24 cellular contexts compared by ENCODE assay signal in genomic region chr10:51162002-51162401, GRCh38.
A peak's percentile ranks its signal among the peaks of the same experiment; 100 is the strongest.
DNase-seq lines count a peak whose midpoint lies in the region; ATAC-seq and TF ChIP-seq lines count a peak whose summit lies in the region.
"Had no signal": no experiment of that assay in that cellular context is flagged by ENCODE, and none has a peak within 500 bp of the region (broad histone marks: within the 10 kb centered on the region; RNA-seq: fewer than 3 reads in every experiment).

No MANE protein-coding gene starts in this region.

- H3K36me3 Mint-ChIP-seq in brain, result peaks cover 24% of the 10 kb centered on the region
- H3K36me3 Mint-ChIP-seq: immature natural killer cell, naive B cell had no signal

- H3K23ac ChIP-seq in neuronal stem cell (ENCODE audit: low read depth, low read length, poor library complexity), result no peak overlapping the region

- no peaks in the 10 kb centered on the region for H3K9me3 ChIP-seq in neuronal stem cell (replicated peaks in 1 of 2; ENCODE audit: control insufficient read depth in 2 of 2, insufficient read depth in 1 of 2, low read depth in 1 of 2, low read length in 2 of 2)
- H3K9me3 ChIP-seq: HAP-1, SJCRH30 had no signal

- H2BK5ac ChIP-seq in neuronal stem cell (ENCODE audit: low read length), result no peak overlapping the region

- peaks cover 0 to 5% (median 3%) of the 10 kb centered on the region in 5 experiments for H3K9me3 Mint-ChIP-seq in brain
- H3K9me3 Mint-ChIP-seq: activated T-cell treated with anti-CD3 and anti-CD28 coated beads, Interleukin-2, amount 50 U/mL, for 4 hours had no signal

- DNase-seq in DMS 273 (lab: John Stamatoyannopoulos, UW; ENCODE audit: unreplicated experiment) (peak; percentile 63), DMS 273 treated with DMSO at 0.1 percent for 48 hours (lab: John Stamatoyannopoulos, UW) (no peak), left cardiac atrium (peak; percentile 63), neuronal stem cell (ENCODE audit: low spot score) (peak; percentile 26), T-helper 9 cell (no peak), cerebellar nuclear complex (lab: John Stamatoyannopoulos, UW) (no peak)
- DNase-seq: activated naive CD4-positive, alpha-beta T cell treated with anti-CD3 and anti-CD28 coated beads, Interleukin-2, amount 50 U/mL, for 16 hours; activated T-cell treated with anti-CD3 and anti-CD28 coated beads, Interleukin-2, amount 50 U/mL, for 4 hours; dermis blood vessel endothelial cell; immature natural killer cell; naive B cell; NCI-H1417; NCI-H2107; SJCRH30; small intestine; stimulated activated CD4-positive, alpha-beta T cell treated with anti-CD3 and anti-CD28 coated beads, Interleukin-4, amount 100 ng/mL, for 1 hour; T-helper 2 cell had no signal

- H3K36me3 ChIP-seq in neuronal stem cell (replicated peaks in 1 of 2; ENCODE audit: control insufficient read depth in 2 of 2, insufficient read depth in 2 of 2, low read length in 2 of 2), result no peaks in the 10 kb centered on the region
- H3K36me3 ChIP-seq: HAP-1, SJCRH30 had no signal

- no peak for TF ChIP-seq CTCF in brain (conservative IDR thresholded peaks at IDR 0.05)

- H3K4me1 Mint-ChIP-seq in brain, result peaks cover 10% of the 10 kb centered on the region
- H3K4me1 Mint-ChIP-seq: B cell, immature natural killer cell, naive B cell had no signal

- H2AFZ ChIP-seq in neuronal stem cell (ENCODE audit: low read length), result peak overlapping the region; percentile 37

- H2BK12ac ChIP-seq in neuronal stem cell (ENCODE audit: low read length), result no peak overlapping the region

- no peak overlapping the region for H2AK5ac ChIP-seq in neuronal stem cell (ENCODE audit: low read depth, low read length)

- no peak overlapping the region for H4K8ac ChIP-seq in neuronal stem cell (ENCODE audit: low read depth, low read length)

- H3K4me3 Mint-ChIP-seq in brain, result peak overlapping the region in 1 of 5 experiments; percentile 48
- H3K4me3 Mint-ChIP-seq: activated T-cell treated with anti-CD3 and anti-CD28 coated beads, Interleukin-2, amount 50 U/mL, for 4 hours; B cell; immature natural killer cell; naive B cell had no signal

- H4K91ac ChIP-seq in neuronal stem cell (ENCODE audit: low read depth, low read length, poor library complexity), result no peak overlapping the region

- H3K18ac ChIP-seq in neuronal stem cell (ENCODE audit: low read length), result no peak overlapping the region

- H3K27me3 Mint-ChIP-seq in brain, result no peaks in the 10 kb centered on the region
- H3K27me3 Mint-ChIP-seq: B cell, naive B cell had no signal

- H3K4me1 ChIP-seq in neuronal stem cell (ENCODE audit: control insufficient read depth in 2 of 2, insufficient read depth in 1 of 2, low read depth in 1 of 2, low read length in 2 of 2), result peaks cover 3 to 7% of the 10 kb centered on the region in 2 donors
- H3K4me1 ChIP-seq: HAP-1 had no signal

- intact Hi-C loops in left cardiac atrium (cut with DNase I), result no loop called here

- H2BK120ac ChIP-seq in neuronal stem cell (ENCODE audit: low read depth, low read length), result no peak overlapping the region

- no peaks in the 10 kb centered on the region for H3K27me3 ChIP-seq in neuronal stem cell (ENCODE audit: control insufficient read depth in 3 of 3, insufficient read depth in 3 of 3, low read depth in 1 of 3, low read length in 3 of 3)
- H3K27me3 ChIP-seq: SJCRH30 had no signal

- H3K27ac ChIP-seq in neuronal stem cell (replicated peaks; ENCODE audit: low read length), result no peak overlapping the region
- H3K27ac ChIP-seq: 22Rv1, epithelial cell of prostate, SJCRH30 had no signal

- peak; percentile 87 to 91 for ATAC-seq in left cardiac atrium
- no peak for ATAC-seq in HG02623 (IDR thresholded peaks at IDR 0.05; ENCODE audit: unreplicated experiment)
- ATAC-seq: activated T-cell treated with anti-CD3 and anti-CD28 coated beads, Interleukin-2, amount 50 U/mL, for 4 hours; HepG2 had no signal

- no peaks in the 10 kb centered on the region for H3K79me1 ChIP-seq in neuronal stem cell (ENCODE audit: low read depth, low read length)

- WGBS in neuronal stem cell (ENCODE audit: extremely low coverage in 2 of 2, insufficient read length in 2 of 2, insufficient replicate concordance in 1 of 2), 2 donors, result no CpG with 5 or more reads among the region's 1 CpG

- H3K9ac ChIP-seq in neuronal stem cell (ENCODE audit: low read depth, low read length, poor library complexity), result no peak overlapping the region

- peak overlapping the region in 3 of 5 experiments; percentile 4 to 63 (median 49) for H3K27ac Mint-ChIP-seq in brain
- H3K27ac Mint-ChIP-seq: B cell, immature natural killer cell, naive B cell had no signal

- H3K4me3 ChIP-seq in neuronal stem cell (ENCODE audit: low read length in 2 of 2), result no peak overlapping the region
- H3K4me3 ChIP-seq: HAP-1, SJCRH30 had no signal

- no peak overlapping the region for H3K14ac ChIP-seq in neuronal stem cell (ENCODE audit: low read length)

- H3K4ac ChIP-seq in neuronal stem cell (ENCODE audit: low read length), result no peak overlapping the region

- no peak overlapping the region for H3K4me2 ChIP-seq in neuronal stem cell (ENCODE audit: insufficient read depth, low read length, poor library complexity, severe bottlenecking)

- H2BK15ac ChIP-seq in neuronal stem cell (ENCODE audit: low read length), result no peak overlapping the region

Comparison
In these comparisons a context has a peak if more than half of its experiments do, and no peak if none do; other contexts are left out.
1. DNase-seq: peak in DMS 273 (single experiment), left cardiac atrium (single experiment) and neuronal stem cell (single experiment); none in DMS 273 treated with DMSO at 0.1 percent for 48 hours (single experiment), T-helper 9 cell (single experiment) and cerebellar nuclear complex (0 of 2).